ENCODE assay signal across 19 cellular contexts in genomic region chr10:12803781-12804180, GRCh38.
DNase-seq lines count a peak whose midpoint lies in the region; ATAC-seq and TF ChIP-seq lines count a peak whose summit lies in the region.
"Had no signal": no experiment of that assay in that cellular context is flagged by ENCODE, and none has a peak within 500 bp of the region (broad histone marks: within the 10 kb centered on the region; RNA-seq: fewer than 3 reads in every experiment).

No MANE protein-coding gene starts in this region.

- H3K4me3 Mint-ChIP-seq in Caco-2 (ENCODE audit: unreplicated experiment) = no peak overlapping the region
- H3K4me3 Mint-ChIP-seq in T-cell = no peak overlapping the region
- H3K4me3 Mint-ChIP-seq: CD14-positive monocyte; CD4-positive, alpha-beta memory T cell; CD4-positive, CD25-positive, alpha-beta regulatory T cell; CD8-positive, alpha-beta memory T cell had no signal

- no peaks in the 10 kb centered on the region for H3K36me3 Mint-ChIP-seq in Caco-2 (ENCODE audit: insufficient read depth, unreplicated experiment)
- H3K36me3 Mint-ChIP-seq in T-cell = peaks cover 49% of the 10 kb centered on the region

- DNase-seq in NB4 (ENCODE audit: low read depth) (peak; percentile 16), SJCRH30 (peak; percentile 36 to 63), mesenteric fat pad (ENCODE audit: low spot score) (peak; percentile 55), Caco-2 (no peak), T-cell (no peak)
- DNase-seq: 8988T; ACHN; BE2C; C1 segment of cervical spinal cord; Calu3; CD4-positive, alpha-beta memory T cell; CD4-positive, CD25-positive, alpha-beta regulatory T cell; CD8-positive, alpha-beta memory T cell; COR-L47; DMS79 treated with DMSO at 0.1 percent for 48 hours; GF-D8 had no signal

- BruUV-seq in Caco-2 (replicated peaks; lab: Mats Ljungman, UMichigan) = no TSS peak

- H3K4me1 ChIP-seq in SJCRH30 (peaks cover 6% of the 10 kb centered on the region; the same call in 1 of the 2 replicates), Caco-2 (no peaks in the 10 kb centered on the region)
- H3K4me1 ChIP-seq: BE2C had no signal

- H3K9me3 ChIP-seq in SJCRH30 (replicated peaks) (no peaks in the 10 kb centered on the region), Caco-2 (no peaks in the 10 kb centered on the region)
- H3K9me3 ChIP-seq: BE2C, BLaER1 had no signal

- H3K27ac ChIP-seq in SJCRH30 = no peak overlapping the region
- H3K27ac ChIP-seq: BLaER1 had no signal

- H3K27me3 Mint-ChIP-seq in Caco-2 (ENCODE audit: insufficient read depth, unreplicated experiment) (peaks cover 3% of the 10 kb centered on the region), T-cell (no peaks in the 10 kb centered on the region)
- H3K27me3 Mint-ChIP-seq: CD4-positive, alpha-beta memory T cell; CD4-positive, CD25-positive, alpha-beta regulatory T cell had no signal

- ATAC-seq in HG03469 (IDR thresholded peaks at IDR 0.05; ENCODE audit: unreplicated experiment) (no peak), T-cell (replicated peaks in 1 of 4) (no peak)

- TF ChIP-seq POLR2A in NB4 (IDR thresholded peaks at IDR 0.05; ENCODE audit: extremely low read depth, insufficient read length) = no peak

- TF ChIP-seq CTCF in NB4 (IDR thresholded peaks at IDR 0.05; ENCODE audit: low read depth, low read length) (no peak), Caco-2 (IDR thresholded peaks at IDR 0.05; ENCODE audit: insufficient read depth in 1 of 2, low read depth in 1 of 2, low read length in 1 of 2, severe bottlenecking in 1 of 2, unreplicated experiment in 1 of 2) (no peak)

- intact Hi-C loops in Caco-2 (cut with micrococcal nuclease; ENCODE audit: unreplicated experiment) = no loop called here

- H3K36me3 ChIP-seq in SJCRH30 (no peaks in the 10 kb centered on the region), Caco-2 (ENCODE audit: control insufficient read depth, insufficient read depth, low read length) (no peaks in the 10 kb centered on the region)
- H3K36me3 ChIP-seq: BE2C, BLaER1 had no signal

- H3K4me1 Mint-ChIP-seq in Caco-2 (ENCODE audit: low read depth, unreplicated experiment) (no peaks in the 10 kb centered on the region), T-cell (no peaks in the 10 kb centered on the region)
- H3K4me1 Mint-ChIP-seq: CD14-positive monocyte; CD8-positive, alpha-beta memory T cell had no signal

- CTCF ChIA-PET in Caco-2 (lab: Charles Lee) = no interaction called here
- CTCF ChIA-PET in T-cell (lab: Charles Lee) = no interaction called here

- POLR2A ChIA-PET in Caco-2 (lab: Charles Lee) (no interaction called here), T-cell (lab: Charles Lee) (no interaction called here)

- H3K27me3 ChIP-seq in SJCRH30 = no peaks in the 10 kb centered on the region
- H3K27me3 ChIP-seq in Caco-2 (replicated peaks; ENCODE audit: control insufficient read depth, insufficient read depth, low read length) = no peaks in the 10 kb centered on the region
- H3K27me3 ChIP-seq: BE2C, BLaER1 had no signal

- H3K4me3 ChIP-seq in NB4 (ENCODE audit: low read depth, low read length) = no peak overlapping the region
- no peak overlapping the region for H3K4me3 ChIP-seq in SJCRH30
- H3K4me3 ChIP-seq in Caco-2 (ENCODE audit: low read depth, low read length) = no peak overlapping the region
- H3K4me3 ChIP-seq: BLaER1 had no signal

- no peak overlapping the region for H3K27ac Mint-ChIP-seq in Caco-2 (ENCODE audit: unreplicated experiment)
- no peak overlapping the region for H3K27ac Mint-ChIP-seq in T-cell
- H3K27ac Mint-ChIP-seq: CD14-positive monocyte; CD4-positive, alpha-beta memory T cell; CD4-positive, CD25-positive, alpha-beta regulatory T cell; CD8-positive, alpha-beta memory T cell had no signal

- H3K9me3 Mint-ChIP-seq in Caco-2 (ENCODE audit: unreplicated experiment) (peaks cover 10% of the 10 kb centered on the region), T-cell (no peaks in the 10 kb centered on the region)
- H3K9me3 Mint-ChIP-seq: CD4-positive, CD25-positive, alpha-beta regulatory T cell; CD8-positive, alpha-beta memory T cell had no signal

Comparison
In these comparisons a context has a peak if more than half of its experiments do, and no peak if none do; other contexts are left out.
1. DNase-seq: peak in NB4 (single experiment), SJCRH30 (2 of 2) and mesenteric fat pad (single experiment); none in Caco-2 (0 of 2) and T-cell (0 of 34).